Comparison of ENCODE assay signal across 11 cellular contexts in genomic region chr6:132961610-132962009, GRCh38.
DNase-seq lines count a peak whose midpoint lies in the region; ATAC-seq, FAIRE-seq and TF ChIP-seq lines count a peak whose summit lies in the region.
"Had no signal": no experiment of that assay in that cellular context is flagged by ENCODE, and none has a peak within 500 bp of the region (broad histone marks: within the 10 kb centered on the region; RNA-seq: fewer than 3 reads in every experiment).

No MANE protein-coding gene starts in this region.

- no peak for FAIRE-seq in D721Med (lab: Jason Lieb, UNC)
- FAIRE-seq: G401.6 had no signal

- DNase-seq in D721Med (ENCODE audit: insufficient read length, low spot score) (no peak), Panc1 (ENCODE audit: low read depth, low spot score) (no peak), kidney tubule cell (ENCODE audit: low spot score) (peak; percentile 14), Right ventricle myocardium inferior (ENCODE audit: missing footprints) (no peak), mucosa of gallbladder (ENCODE audit: low spot score) (no peak)
- DNase-seq: activated CD8-positive, alpha-beta memory T cell treated with anti-CD3 and anti-CD28 coated beads, Interleukin-2, amount 10 ng/mL, durations not matched to agents 7 days and 5 days; body of pancreas; esophagus squamous epithelium had no signal

- H3K27me3 ChIP-seq in Panc1 (ENCODE audit: control insufficient read depth, insufficient read depth, low read length): no peaks in the 10 kb centered on the region
- H3K27me3 ChIP-seq: body of pancreas, esophagus squamous epithelium had no signal

- ATAC-seq in GM18867 (IDR thresholded peaks at IDR 0.05; ENCODE audit: unreplicated experiment) (peak; percentile 56), Panc1 (no peak), GM18517 (IDR thresholded peaks at IDR 0.05; ENCODE audit: unreplicated experiment) (no peak), Right ventricle myocardium inferior (no peak)
- ATAC-seq: activated CD8-positive, alpha-beta memory T cell treated with anti-CD3 and anti-CD28 coated beads, Interleukin-2, amount 10 ng/mL, durations not matched to agents 7 days and 5 days; body of pancreas had no signal

- no peaks in the 10 kb centered on the region for H3K9me3 ChIP-seq in Panc1 (ENCODE audit: control insufficient read depth, insufficient read depth, low read depth, low read length)
- H3K9me3 ChIP-seq: body of pancreas, esophagus squamous epithelium had no signal

- CTCF ChIA-PET in Panc1 (lab: Charles Lee): no interaction called here

- no TSS peak for BruUV-seq in Panc1 (replicated peaks; lab: Mats Ljungman, UMichigan)

- no peaks in the 10 kb centered on the region for H3K36me3 ChIP-seq in Panc1 (ENCODE audit: control insufficient read depth, insufficient read depth, low read length)
- H3K36me3 ChIP-seq: esophagus squamous epithelium had no signal

- TF ChIP-seq CTCF in D721Med (IDR thresholded peaks at IDR 0.05; ENCODE audit: insufficient read depth, missing control alignments) (peak; percentile 14), Panc1 (IDR thresholded peaks at IDR 0.05) (peak; percentile 12; the same call in 1 of the 2 replicates)

- in situ Hi-C loops in Panc1 (cut with HindIII; ENCODE audit: low pct_unique_long_range_greater_than_20kb, low sequenced_read_pairs): no loop called here

- no peak overlapping the region for H3K4me3 ChIP-seq in Panc1 (ENCODE audit: low read depth in 2 of 2, low read length in 2 of 2)
- H3K4me3 ChIP-seq: body of pancreas, esophagus squamous epithelium had no signal

- no peak overlapping the region for H3K27ac ChIP-seq in Panc1 (ENCODE audit: low read length)
- H3K27ac ChIP-seq: body of pancreas, esophagus squamous epithelium had no signal

- intact Hi-C loops in Panc1 (cut with micrococcal nuclease; ENCODE audit: unreplicated experiment): loop anchor here (5.0 kb wide), 1 partner anchor 129 kb away; no protein-coding TSS in a partner anchor
- intact Hi-C loops in Right ventricle myocardium inferior (cut with DNase I): loop anchor here (2.0 to 10.0 kb wide), 5 partner anchors 171 to 591 kb away; partner anchors contain the start of gene EYA4

- POLR2A ChIA-PET in Panc1 (lab: Charles Lee): no interaction called here

- no peaks in the 10 kb centered on the region for H3K4me1 ChIP-seq in Panc1 (ENCODE audit: control insufficient read depth, insufficient read depth, low read length)
- H3K4me1 ChIP-seq: esophagus squamous epithelium had no signal
